ENCODE assay signal across 1 cellular context in the genomic region with DNA sequence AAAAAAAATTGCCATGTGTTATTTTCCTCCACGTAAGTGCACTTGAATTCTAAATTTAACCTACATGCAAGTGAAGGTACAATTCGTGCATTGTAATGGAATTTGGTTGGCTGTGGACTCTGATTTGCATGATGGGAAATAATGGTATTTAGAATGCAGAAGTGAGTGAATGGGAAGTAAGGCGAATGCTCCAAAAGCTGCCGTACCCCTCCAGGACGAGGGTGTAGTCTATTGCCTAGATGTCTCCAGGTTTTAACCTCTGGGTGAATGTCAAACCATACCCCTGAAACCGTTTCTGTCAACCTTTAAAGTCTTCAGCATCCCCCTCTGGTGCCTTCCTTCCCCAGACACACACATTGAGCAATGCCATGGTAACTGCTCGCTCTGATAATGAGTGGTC.
TF ChIP-seq lines count a peak whose summit lies in the region.

No MANE protein-coding gene starts in this region.

TF ChIP-seq in GM12878, 131 proteins besides CTCF, POLR2A, EP300 and RAD21:
- TF ChIP-seq ZNF274 (IDR thresholded peaks at IDR 0.05; ENCODE audit: insufficient read depth, insufficient read length), result no peak
- TF ChIP-seq CHD4 (IDR thresholded peaks at IDR 0.05), result no peak
- no peak for TF ChIP-seq MTA3 (IDR thresholded peaks at IDR 0.05; ENCODE audit: borderline replicate concordance, low read length)
- TF ChIP-seq SPI1 (IDR thresholded peaks at IDR 0.05; ENCODE audit: borderline replicate concordance, insufficient read depth, low read depth, low read length), result peak; percentile 28; the same call in 1 of the 2 replicates
